Comparison of ENCODE assay signal across 35 cellular contexts in genomic region chr2:23967846-23968245, GRCh38. TPM values are rescaled to one million over a fixed set of nuclear protein-coding genes. Genes with fewer than 3 reads are reported as not detected.
"Had no signal": no experiment of that assay in that cellular context is flagged by ENCODE, and none has a peak within 500 bp of the region (broad histone marks: within the 10 kb centered on the region; RNA-seq: fewer than 3 reads in every experiment).

No MANE protein-coding gene starts in this region.

- H3K27me3 Mint-ChIP-seq: activated CD4-positive, alpha-beta memory T cell treated with anti-CD3 and anti-CD28 coated beads for 36 hours; activated CD4-positive, alpha-beta T cell treated with anti-CD3 and anti-CD28 coated beads for 36 hours; activated CD4-positive, alpha-beta T cell treated with anti-CD3 and anti-CD28 coated beads, Interleukin-2, amount 10 ng/mL, durations not matched to agents 24 days and 14 days; activated CD8-positive, alpha-beta memory T cell treated with anti-CD3 and anti-CD28 coated beads, Interleukin-2, amount 10 ng/mL, durations not matched to agents 7 days and 5 days; activated naive CD4-positive, alpha-beta T cell treated with anti-CD3 and anti-CD28 coated beads, Interleukin-2, amount 50 U/mL, for 24 hours; activated naive CD8-positive, alpha-beta T cell treated with anti-CD3 and anti-CD28 coated beads for 36 hours; activated naive CD8-positive, alpha-beta T cell treated with anti-CD3 and anti-CD28 coated beads, Interleukin-2, amount 50 U/mL, for 24 hours; brain had no signal

- H3K4me1 Mint-ChIP-seq: activated CD4-positive, alpha-beta T cell treated with anti-CD3 and anti-CD28 coated beads for 36 hours; activated CD4-positive, alpha-beta T cell treated with anti-CD3 and anti-CD28 coated beads, Interleukin-2, amount 10 ng/mL, durations not matched to agents 24 days and 14 days; activated CD8-positive, alpha-beta memory T cell treated with anti-CD3 and anti-CD28 coated beads, Interleukin-2, amount 10 ng/mL, durations not matched to agents 7 days and 5 days; activated naive CD8-positive, alpha-beta T cell treated with anti-CD3 and anti-CD28 coated beads, Interleukin-2, amount 50 U/mL, for 24 hours; brain had no signal

- H3K27ac Mint-ChIP-seq: activated CD4-positive, alpha-beta memory T cell treated with anti-CD3 and anti-CD28 coated beads for 36 hours; activated CD4-positive, alpha-beta T cell treated with anti-CD3 and anti-CD28 coated beads for 36 hours; activated CD4-positive, alpha-beta T cell treated with anti-CD3 and anti-CD28 coated beads, Interleukin-2, amount 10 ng/mL, durations not matched to agents 24 days and 14 days; activated CD8-positive, alpha-beta memory T cell treated with anti-CD3 and anti-CD28 coated beads, Interleukin-2, amount 10 ng/mL, durations not matched to agents 7 days and 5 days; activated CD8-positive, alpha-beta T cell treated with anti-CD3 and anti-CD28 coated beads, Interleukin-2, amount 10 ng/mL, durations not matched to agents 7 days and 5 days; activated naive CD4-positive, alpha-beta T cell treated with anti-CD3 and anti-CD28 coated beads for 36 hours; activated naive CD4-positive, alpha-beta T cell treated with anti-CD3 and anti-CD28 coated beads, Interleukin-2, amount 50 U/mL, for 24 hours; activated naive CD8-positive, alpha-beta T cell treated with anti-CD3 and anti-CD28 coated beads for 36 hours; activated naive CD8-positive, alpha-beta T cell treated with anti-CD3 and anti-CD28 coated beads, Interleukin-2, amount 50 U/mL, for 24 hours; activated T-helper 1 cell treated with anti-CD3 and anti-CD28 coated beads, Interleukin-12 subunit alpha, Interleukin-12 subunit beta, Interleukin-2, Interleukin-4 antibody, amounts not matched to agents 30 ng/mL and 10 ng/mL and 1 ng/mL, durations not matched to agents 14 hours and 24 hours and 36 hours; activated T-helper 2 cell treated with anti-CD3 and anti-CD28 coated beads, Interferon-gamma antibody, Interleukin-2, Interleukin-4, amounts not matched to agents 10 μg/mL and 5 μg/mL and 100 μg/mL, durations not matched to agents 14 hours and 24 hours and 36 hours; brain had no signal

- H3K4me1 ChIP-seq: adrenal gland, breast epithelium, colonic mucosa, esophagus squamous epithelium, gastroesophageal sphincter had no signal

- H3K9me3 ChIP-seq: adrenal gland, breast epithelium, colonic mucosa, esophagus squamous epithelium, gastroesophageal sphincter had no signal

- H3K36me3 ChIP-seq: breast epithelium, colonic mucosa had no signal

- H3K27ac ChIP-seq: adrenal gland, breast epithelium, cardiac muscle cell, colonic mucosa, epithelial cell of prostate, esophagus squamous epithelium, gastroesophageal sphincter had no signal

- ATAC-seq: activated CD4-positive, alpha-beta T cell treated with anti-CD3 and anti-CD28 coated beads for 36 hours; activated CD8-positive, alpha-beta memory T cell treated with anti-CD3 and anti-CD28 coated beads, Interleukin-2, amount 10 ng/mL, durations not matched to agents 7 days and 5 days; activated CD8-positive, alpha-beta T cell treated with anti-CD3 and anti-CD28 coated beads, Interleukin-2, amount 10 ng/mL, durations not matched to agents 7 days and 5 days; activated naive CD8-positive, alpha-beta T cell treated with anti-CD3 and anti-CD28 coated beads, Interleukin-2, amount 50 U/mL, for 24 hours; gastroesophageal sphincter had no signal

- FAIRE-seq: endometrium, endothelial cell of umbilical vein had no signal

- DNase-seq: activated CD4-positive, alpha-beta memory T cell treated with anti-CD3 and anti-CD28 coated beads for 36 hours; activated CD4-positive, alpha-beta T cell treated with anti-CD3 and anti-CD28 coated beads for 36 hours; activated CD4-positive, alpha-beta T cell treated with anti-CD3 and anti-CD28 coated beads, Interleukin-2, amount 10 ng/mL, durations not matched to agents 24 days and 14 days; activated CD4-positive, CD25-positive, alpha-beta regulatory T cell; activated CD4-positive, CD25-positive, alpha-beta regulatory T cell treated with anti-CD3 and anti-CD28 coated beads, Interleukin-2, amount 50 U/mL, for 72 hours; activated CD8-positive, alpha-beta memory T cell treated with anti-CD3 and anti-CD28 coated beads, Interleukin-2, amount 10 ng/mL, durations not matched to agents 7 days and 5 days; activated CD8-positive, alpha-beta memory T cell treated with anti-CD3 and anti-CD28 coated beads, Interleukin-2, amount 50 U/mL, for 4 hours; activated CD8-positive, alpha-beta T cell treated with anti-CD3 and anti-CD28 coated beads, Interleukin-2, amount 10 ng/mL, durations not matched to agents 7 days and 5 days; activated effector memory CD4-positive, alpha-beta T cell treated with anti-CD3 and anti-CD28 coated beads, Interleukin-2, amount 50 U/mL, for 16 hours; activated naive CD4-positive, alpha-beta T cell treated with anti-CD3 and anti-CD28 coated beads for 36 hours; activated naive CD8-positive, alpha-beta T cell treated with anti-CD3 and anti-CD28 coated beads for 36 hours; activated naive CD8-positive, alpha-beta T cell treated with anti-CD3 and anti-CD28 coated beads, Interleukin-2, amount 50 U/mL, for 24 hours; activated T-cell treated with anti-CD3 and anti-CD28 coated beads, Interleukin-2, amount 50 U/mL, for 1 hour; activated T-cell treated with anti-CD3 and anti-CD28 coated beads, Interleukin-2, amount 50 U/mL, for 48 hours; adrenal gland; amygdala; aorta; central memory CD4-positive, alpha-beta T cell; cerebellar nuclear complex; colonic mucosa; effector CD8-positive, alpha-beta T cell; esophagus squamous epithelium; foreskin melanocyte; T-helper 2 cell had no signal

- H3K4me3 ChIP-seq: adrenal gland, breast epithelium, cardiac muscle cell, colonic mucosa, esophagus squamous epithelium, gastroesophageal sphincter had no signal

- H3K4me3 Mint-ChIP-seq: activated CD4-positive, alpha-beta memory T cell treated with anti-CD3 and anti-CD28 coated beads for 36 hours; activated CD4-positive, alpha-beta T cell treated with anti-CD3 and anti-CD28 coated beads for 36 hours; activated CD4-positive, alpha-beta T cell treated with anti-CD3 and anti-CD28 coated beads, Interleukin-2, amount 10 ng/mL, durations not matched to agents 24 days and 14 days; activated CD8-positive, alpha-beta memory T cell treated with anti-CD3 and anti-CD28 coated beads, Interleukin-2, amount 10 ng/mL, durations not matched to agents 7 days and 5 days; activated CD8-positive, alpha-beta T cell treated with anti-CD3 and anti-CD28 coated beads, Interleukin-2, amount 10 ng/mL, durations not matched to agents 7 days and 5 days; activated naive CD4-positive, alpha-beta T cell treated with anti-CD3 and anti-CD28 coated beads for 36 hours; activated naive CD4-positive, alpha-beta T cell treated with anti-CD3 and anti-CD28 coated beads, Interleukin-2, amount 50 U/mL, for 24 hours; activated naive CD8-positive, alpha-beta T cell treated with anti-CD3 and anti-CD28 coated beads for 36 hours; activated naive CD8-positive, alpha-beta T cell treated with anti-CD3 and anti-CD28 coated beads, Interleukin-2, amount 50 U/mL, for 24 hours; activated T-helper 1 cell treated with anti-CD3 and anti-CD28 coated beads, Interleukin-12 subunit alpha, Interleukin-12 subunit beta, Interleukin-2, Interleukin-4 antibody, amounts not matched to agents 30 ng/mL and 10 ng/mL and 1 ng/mL, durations not matched to agents 14 hours and 24 hours and 36 hours; brain had no signal

- H3K9me3 Mint-ChIP-seq: activated CD4-positive, alpha-beta memory T cell treated with anti-CD3 and anti-CD28 coated beads for 36 hours; activated CD4-positive, alpha-beta T cell treated with anti-CD3 and anti-CD28 coated beads, Interleukin-2, amount 10 ng/mL, durations not matched to agents 24 days and 14 days; activated naive CD4-positive, alpha-beta T cell treated with anti-CD3 and anti-CD28 coated beads for 36 hours; activated naive CD4-positive, alpha-beta T cell treated with anti-CD3 and anti-CD28 coated beads, Interleukin-2, amount 50 U/mL, for 24 hours; activated naive CD8-positive, alpha-beta T cell treated with anti-CD3 and anti-CD28 coated beads for 36 hours; activated naive CD8-positive, alpha-beta T cell treated with anti-CD3 and anti-CD28 coated beads, Interleukin-2, amount 50 U/mL, for 24 hours; activated T-helper 1 cell treated with anti-CD3 and anti-CD28 coated beads, Interleukin-12 subunit alpha, Interleukin-12 subunit beta, Interleukin-2, Interleukin-4 antibody, amounts not matched to agents 30 ng/mL and 10 ng/mL and 1 ng/mL, durations not matched to agents 14 hours and 24 hours and 36 hours; activated T-helper 2 cell treated with anti-CD3 and anti-CD28 coated beads, Interferon-gamma antibody, Interleukin-2, Interleukin-4, amounts not matched to agents 10 μg/mL and 5 μg/mL and 100 μg/mL, durations not matched to agents 14 hours and 24 hours and 36 hours; brain had no signal

- H3K27me3 ChIP-seq: adrenal gland, breast epithelium, cardiac muscle cell, colonic mucosa, esophagus squamous epithelium, gastroesophageal sphincter had no signal

RNA-seq across cellular contexts. Expression of gene MFSD2B, which starts 42.0 kb away (rescaled TPM):
- total RNA-seq: activated CD4-positive, alpha-beta T cell treated with anti-CD3 and anti-CD28 coated beads for 36 hours; activated CD8-positive, alpha-beta memory T cell treated with anti-CD3 and anti-CD28 coated beads, Interleukin-2, amount 10 ng/mL, durations not matched to agents 7 days and 5 days; activated T-helper 1 cell treated with anti-CD3 and anti-CD28 coated beads, Interleukin-12 subunit alpha, Interleukin-12 subunit beta, Interleukin-2, Interleukin-4 antibody, amounts not matched to agents 30 ng/mL and 10 ng/mL and 1 ng/mL, durations not matched to agents 14 hours and 24 hours and 36 hours; breast epithelium; glomerular endothelial cell had no signal
